15 cellular contexts compared by ENCODE assay signal in genomic region chr3:47412842-47413520, GRCh38. TPM values are rescaled to one million over a fixed set of nuclear protein-coding genes. Genes with fewer than 3 reads are reported as not detected.
DNase-seq lines count a peak whose midpoint lies in the region; ATAC-seq, FAIRE-seq and TF ChIP-seq lines count a peak whose summit lies in the region.
"Had no signal": no experiment of that assay in that cellular context is flagged by ENCODE, and none has a peak within 500 bp of the region (broad histone marks: within the 10 kb centered on the region; RNA-seq: fewer than 3 reads in every experiment).

No MANE protein-coding gene starts in this region.

- no peak overlapping the region for H2BK120ac ChIP-seq in trophoblast cell (ENCODE audit: insufficient read depth, low read length, poor library complexity)

- H3K18ac ChIP-seq in trophoblast cell (ENCODE audit: low read length), result no peak overlapping the region

- POLR2A ChIA-PET in activated CD8-positive, alpha-beta T cell treated with anti-CD3 and anti-CD28 coated beads for 36 hours (lab: Charles Lee), result interaction anchor here (0.8 to 1.3 kb wide), 3 partner anchors 9 to 17 kb away, joined by 3 to 5 read pairs (median 3); no protein-coding TSS in a partner anchor
- POLR2A ChIA-PET in activated CD8-positive, alpha-beta T cell treated with anti-CD3 and anti-CD28 coated beads, Interleukin-2, amount 10 ng/mL, durations not matched to agents 7 days and 5 days (lab: Charles Lee), result interaction anchor here (0.6 to 0.9 kb wide), 3 partner anchors 249 to 1501 kb away, joined by 3 read pairs; partner anchors contain the start of gene SETD2
- POLR2A ChIA-PET in HCT116 (lab: Charles Lee), result no interaction called here

- H4K12ac ChIP-seq in trophoblast cell (ENCODE audit: low read depth, low read length), result peak overlapping the region; percentile 34

- H4K20me1 ChIP-seq in HCT116 (ENCODE audit: insufficient read depth), result no peaks in the 10 kb centered on the region

- no peaks in the 10 kb centered on the region for H3K9me3 ChIP-seq in HCT116 (ENCODE audit: control insufficient read depth in 1 of 2, insufficient read depth in 1 of 2, low read depth in 1 of 2, low read length in 2 of 2)
- peaks cover 7% of the 10 kb centered on the region for H3K9me3 ChIP-seq in trophoblast cell (ENCODE audit: insufficient read depth, low read depth, low read length)
- H3K9me3 ChIP-seq: SK-N-SH, transverse colon had no signal

- no peaks in the 10 kb centered on the region for H3K27me3 Mint-ChIP-seq in activated CD8-positive, alpha-beta T cell treated with anti-CD3 and anti-CD28 coated beads for 36 hours
- H3K27me3 Mint-ChIP-seq in activated CD8-positive, alpha-beta T cell treated with anti-CD3 and anti-CD28 coated beads, Interleukin-2, amount 10 ng/mL, durations not matched to agents 7 days and 5 days (ENCODE audit: low read depth), result no peaks in the 10 kb centered on the region
- H3K27me3 Mint-ChIP-seq in chondrocyte (ENCODE audit: low read depth), result no peaks in the 10 kb centered on the region

- peaks cover 14% of the 10 kb centered on the region for H3K36me3 Mint-ChIP-seq in activated CD8-positive, alpha-beta T cell treated with anti-CD3 and anti-CD28 coated beads for 36 hours (ENCODE audit: low read depth)
- peaks cover 23% of the 10 kb centered on the region for H3K36me3 Mint-ChIP-seq in activated CD8-positive, alpha-beta T cell treated with anti-CD3 and anti-CD28 coated beads, Interleukin-2, amount 10 ng/mL, durations not matched to agents 7 days and 5 days (ENCODE audit: low read depth)
- H3K36me3 Mint-ChIP-seq in chondrocyte (ENCODE audit: low read depth), result peaks cover 11% of the 10 kb centered on the region

- H3K23ac ChIP-seq in trophoblast cell (ENCODE audit: low read length), result no peak overlapping the region

- H3K4me3 ChIP-seq in HCT116 (replicated peaks in 1 of 2; ENCODE audit: low read depth in 1 of 2, low read length in 2 of 2), result no peak overlapping the region
- no peak overlapping the region for H3K4me3 ChIP-seq in trophoblast cell (ENCODE audit: low read depth, low read length)
- H3K4me3 ChIP-seq: transverse colon had no signal

- H3K27ac Mint-ChIP-seq in activated CD8-positive, alpha-beta T cell treated with anti-CD3 and anti-CD28 coated beads for 36 hours, result peak overlapping the region; percentile 15
- H3K27ac Mint-ChIP-seq in activated CD8-positive, alpha-beta T cell treated with anti-CD3 and anti-CD28 coated beads, Interleukin-2, amount 10 ng/mL, durations not matched to agents 7 days and 5 days, result no peak overlapping the region
- H3K27ac Mint-ChIP-seq in chondrocyte (ENCODE audit: unreplicated experiment), result peak overlapping the region; percentile 18

- no peak overlapping the region for H4K8ac ChIP-seq in trophoblast cell (ENCODE audit: low read depth, low read length)

- H3K27ac ChIP-seq in HCT116 (ENCODE audit: low read depth, low read length) (no peak overlapping the region), trophoblast cell (ENCODE audit: low read depth, low read length) (no peak overlapping the region)
- H3K27ac ChIP-seq: parathyroid adenoma, transverse colon had no signal

- no peak overlapping the region for H2AK5ac ChIP-seq in trophoblast cell (ENCODE audit: low read length)

- H3K4me1 ChIP-seq in HCT116 (ENCODE audit: control insufficient read depth in 1 of 2, insufficient read depth in 2 of 2, low read length in 2 of 2), result peaks cover 0 to 6% of the 10 kb centered on the region in 2 experiments; a peak in 1 of 4 replicates
- H3K4me1 ChIP-seq in trophoblast cell (ENCODE audit: control insufficient read depth in 1 of 2, insufficient read depth in 2 of 2, low read length in 2 of 2), result no peaks in the 10 kb centered on the region
- H3K4me1 ChIP-seq: parathyroid adenoma, transverse colon had no signal

- no peak overlapping the region for H2BK12ac ChIP-seq in trophoblast cell (ENCODE audit: low read length)

- H2AFZ ChIP-seq in HCT116 (ENCODE audit: low read depth, low read length, poor library complexity, severe bottlenecking) (no peak overlapping the region), trophoblast cell (ENCODE audit: insufficient read depth, low read length, poor library complexity) (no peak overlapping the region)
- H2AFZ ChIP-seq: parathyroid adenoma had no signal

- H3K79me2 ChIP-seq in HCT116 (ENCODE audit: insufficient read depth, low read length), result no peaks in the 10 kb centered on the region
- no peaks in the 10 kb centered on the region for H3K79me2 ChIP-seq in trophoblast cell (ENCODE audit: control insufficient read depth, insufficient read depth, low read length, poor library complexity)
- H3K79me2 ChIP-seq: parathyroid adenoma had no signal

- DNase-seq in activated CD8-positive, alpha-beta T cell treated with anti-CD3 and anti-CD28 coated beads for 36 hours, result no peak
- DNase-seq in activated CD8-positive, alpha-beta T cell treated with anti-CD3 and anti-CD28 coated beads, Interleukin-2, amount 10 ng/mL, durations not matched to agents 7 days and 5 days, result no peak
- DNase-seq in HCT116 (ENCODE audit: low read depth, low spot score), result no peak
- no peak for DNase-seq in chondrocyte (ENCODE audit: low spot score)
- no peak for DNase-seq in trophoblast cell
- DNase-seq in activated gamma-delta T cell treated with Interleukin-2 at 50 U/mL for 16 hours, result no peak
- DNase-seq in GM12891 (ENCODE audit: insufficient read length, low spot score), result no peak
- DNase-seq in DMS153 treated with DMSO at 0.1 percent for 48 hours (lab: John Stamatoyannopoulos, UW; ENCODE audit: unreplicated experiment), result no peak
- DNase-seq: DMS53; mesenchymal stem cell; NCI-H2107; SK-N-SH; stimulated activated CD4-positive, alpha-beta T cell treated with anti-CD3 and anti-CD28 coated beads, Interleukin-12 subunit alpha, Interleukin-12 subunit beta, amount 100 ng/mL, for 4 hours; transverse colon had no signal

- no peak overlapping the region for H3K14ac ChIP-seq in trophoblast cell (ENCODE audit: low read length)

- no peak for FAIRE-seq in GM12891 (lab: Jason Lieb, UNC)

- H3K4me1 Mint-ChIP-seq in activated CD8-positive, alpha-beta T cell treated with anti-CD3 and anti-CD28 coated beads for 36 hours (ENCODE audit: low read depth), result no peaks in the 10 kb centered on the region
- no peaks in the 10 kb centered on the region for H3K4me1 Mint-ChIP-seq in activated CD8-positive, alpha-beta T cell treated with anti-CD3 and anti-CD28 coated beads, Interleukin-2, amount 10 ng/mL, durations not matched to agents 7 days and 5 days (ENCODE audit: low read depth)
- no peaks in the 10 kb centered on the region for H3K4me1 Mint-ChIP-seq in chondrocyte (ENCODE audit: low read depth)

- TF ChIP-seq RAD21 in HCT116 (IDR thresholded peaks at IDR 0.05; ENCODE audit: low read depth), result no peak

- no peak overlapping the region for H3K9ac ChIP-seq in HCT116 (ENCODE audit: low read length)
- no peak overlapping the region for H3K9ac ChIP-seq in trophoblast cell (ENCODE audit: low read length)
- H3K9ac ChIP-seq: parathyroid adenoma, SK-N-SH had no signal

- TSS peak; percentile 33 for BruUV-seq in HCT116 (replicated peaks; lab: Mats Ljungman, UMichigan)

- CTCF ChIA-PET in activated CD8-positive, alpha-beta T cell treated with anti-CD3 and anti-CD28 coated beads for 36 hours (lab: Charles Lee), result interaction anchor here (0.6 to 3.4 kb wide), 3 partner anchors 8 to 1985 kb away, joined by 3 to 15 read pairs (median 3); no protein-coding TSS in a partner anchor
- CTCF ChIA-PET in activated CD8-positive, alpha-beta T cell treated with anti-CD3 and anti-CD28 coated beads, Interleukin-2, amount 10 ng/mL, durations not matched to agents 7 days and 5 days (lab: Charles Lee), result interaction anchor here (1.2 kb wide), 1 partner anchor 8 kb away, joined by 7 read pairs; no protein-coding TSS in a partner anchor
- CTCF ChIA-PET in HCT116 (lab: Charles Lee), result no interaction called here

- H3K79me1 ChIP-seq in trophoblast cell (ENCODE audit: low read length), result no peaks in the 10 kb centered on the region

- WGBS in trophoblast cell (ENCODE audit: extremely low coverage, insufficient coverage, insufficient read length), result no CpG with 5 or more reads among the region's 12 CpGs

- H3K9me3 Mint-ChIP-seq in activated CD8-positive, alpha-beta T cell treated with anti-CD3 and anti-CD28 coated beads for 36 hours, result no peaks in the 10 kb centered on the region
- no peaks in the 10 kb centered on the region for H3K9me3 Mint-ChIP-seq in activated CD8-positive, alpha-beta T cell treated with anti-CD3 and anti-CD28 coated beads, Interleukin-2, amount 10 ng/mL, durations not matched to agents 7 days and 5 days (ENCODE audit: insufficient read depth)
- H3K9me3 Mint-ChIP-seq in chondrocyte (ENCODE audit: low read depth), result no peaks in the 10 kb centered on the region

- H3K4ac ChIP-seq in trophoblast cell (ENCODE audit: low read depth, low read length), result no peak overlapping the region

- H3K27me3 ChIP-seq in HCT116 (ENCODE audit: insufficient read depth, low read length), result no peaks in the 10 kb centered on the region
- H3K27me3 ChIP-seq in trophoblast cell (ENCODE audit: insufficient read depth, low read length), result no peaks in the 10 kb centered on the region
- H3K27me3 ChIP-seq: transverse colon had no signal

- H3K36me3 ChIP-seq in HCT116 (ENCODE audit: control insufficient read depth in 1 of 2, insufficient read depth in 2 of 2, low read length in 2 of 2) (peaks cover 16 to 29% of the 10 kb centered on the region in 2 experiments; a peak in 3 of 4 replicates), trophoblast cell (ENCODE audit: control insufficient read depth in 1 of 2, insufficient read depth in 2 of 2, low read length in 2 of 2) (peaks cover 81% of the 10 kb centered on the region in 2 experiments)

- no peak for TF ChIP-seq CTCF in activated CD8-positive, alpha-beta T cell treated with anti-CD3 and anti-CD28 coated beads for 36 hours (IDR thresholded peaks at IDR 0.05)
- TF ChIP-seq CTCF in HCT116 (IDR thresholded peaks at IDR 0.05 in 2 of 3, conservative IDR thresholded peaks at IDR 0.05 in 1 of 3; ENCODE audit: borderline replicate concordance in 1 of 3, insufficient read depth in 1 of 3, low read depth in 2 of 3, low read length in 2 of 3), result peak in 2 of 3 experiments; percentile 5 to 26; a peak in 2 of 6 replicates
- peak; percentile 20 for TF ChIP-seq CTCF in chondrocyte (IDR thresholded peaks at IDR 0.05)

- no peaks in the 10 kb centered on the region for H3K9me2 ChIP-seq in HCT116 (ENCODE audit: insufficient read depth)
- H3K9me2 ChIP-seq: SK-N-SH had no signal

- RAD21 ChIA-PET in HCT116 (lab: Charles Lee; ENCODE audit: low non-redundant PET in 1 of 2, low total read pairs in 2 of 2, uncharacterized antibody in 2 of 2, unreplicated experiment in 2 of 2), result no interaction called here

- no peak overlapping the region for H2BK5ac ChIP-seq in trophoblast cell (ENCODE audit: low read depth, low read length, poor library complexity)

- ATAC-seq in activated CD8-positive, alpha-beta T cell treated with anti-CD3 and anti-CD28 coated beads for 36 hours, result no peak
- no peak for ATAC-seq in activated CD8-positive, alpha-beta T cell treated with anti-CD3 and anti-CD28 coated beads, Interleukin-2, amount 10 ng/mL, durations not matched to agents 7 days and 5 days
- ATAC-seq in HCT116, result no peak

- no peak overlapping the region for H3K4me2 ChIP-seq in HCT116 (ENCODE audit: low read length)
- H3K4me2 ChIP-seq in trophoblast cell (ENCODE audit: low read length), result no peak overlapping the region
- H3K4me2 ChIP-seq: SK-N-SH had no signal

- no peak overlapping the region for H4K91ac ChIP-seq in trophoblast cell (ENCODE audit: low read depth, low read length)

- H3K4me3 Mint-ChIP-seq in activated CD8-positive, alpha-beta T cell treated with anti-CD3 and anti-CD28 coated beads for 36 hours, result no peak overlapping the region
- no peak overlapping the region for H3K4me3 Mint-ChIP-seq in activated CD8-positive, alpha-beta T cell treated with anti-CD3 and anti-CD28 coated beads, Interleukin-2, amount 10 ng/mL, durations not matched to agents 7 days and 5 days
- no peak overlapping the region for H3K4me3 Mint-ChIP-seq in chondrocyte (ENCODE audit: unreplicated experiment)

- intact Hi-C loops in activated CD8-positive, alpha-beta T cell treated with anti-CD3 and anti-CD28 coated beads for 36 hours (cut with micrococcal nuclease), result no loop called here
- intact Hi-C loops in HCT116 (cut with micrococcal nuclease), result no loop called here

- TF ChIP-seq POLR2A in HCT116 (IDR thresholded peaks at IDR 0.05; ENCODE audit: borderline replicate concordance, extremely low read depth, insufficient read depth, insufficient read length) (no peak), GM12891 (IDR thresholded peaks at IDR 0.05; ENCODE audit: low read depth, low read length) (no peak)

RNA-seq across cellular contexts. Expression of gene PTPN23, which starts 32.2 kb away (rescaled TPM):
- 10 to 100 TPM; 20.7 to 22.6 TPM for total RNA-seq in activated CD8-positive, alpha-beta T cell treated with anti-CD3 and anti-CD28 coated beads for 36 hours
- total RNA-seq in activated CD8-positive, alpha-beta T cell treated with anti-CD3 and anti-CD28 coated beads, Interleukin-2, amount 10 ng/mL, durations not matched to agents 7 days and 5 days, result 10 to 100 TPM; 31.0 to 33.2 TPM
- total RNA-seq in HCT116 (2021; ENCODE audit: unreplicated experiment) (56.5 TPM), chondrocyte (43.5 to 49.5 TPM (median 47.8 TPM) in 3 replicates)
- polyA plus RNA-seq in HCT116 (2012), result 34.9 and 39.5 TPM in 2 replicates
- polyA plus RNA-seq in trophoblast cell (2013), result 26.0 and 26.5 TPM in 2 replicates
- 12.6 TPM for polyA plus RNA-seq in GM12891 (2012; ENCODE audit: low read depth, missing spikeins)
